ENCODE assay signal across 6 cellular contexts in genomic region chr5:177402271-177403043, GRCh38. TPM values are rescaled to one million over a fixed set of nuclear protein-coding genes. Genes with fewer than 3 reads are reported as not detected.
DNase-seq lines count a peak whose midpoint lies in the region; ATAC-seq and TF ChIP-seq lines count a peak whose summit lies in the region.

No MANE protein-coding gene starts in this region.

- H3K9me3 Mint-ChIP-seq in T-cell, result no peaks in the 10 kb centered on the region

- H3K4me1 ChIP-seq in prostate gland (replicated peaks), result peaks cover 21% of the 10 kb centered on the region

- no peaks in the 10 kb centered on the region for H3K27me3 Mint-ChIP-seq in T-cell

- no peaks in the 10 kb centered on the region for H3K36me3 Mint-ChIP-seq in T-cell

- peak overlapping the region in 1 of 2 donors; percentile 10 for H3K4me3 ChIP-seq in prostate gland

- peak in 3 of 4 experiments; percentile 39 to 68 (median 68) for TF ChIP-seq CTCF in prostate gland (IDR thresholded peaks at IDR 0.05)

- peaks cover 27 to 38% (median 32%) of the 10 kb centered on the region in 3 donors for H3K4me1 Mint-ChIP-seq in T-cell

- peak overlapping the region; percentile 75 to 85 (median 79) for H3K4me3 Mint-ChIP-seq in T-cell

- WGBS in prostate gland, result 14% methylated on average over 37 of the region's 49 CpGs

- peak overlapping the region; percentile 4 to 7 for H3K27ac ChIP-seq in prostate gland

- CTCF ChIA-PET in T-cell (lab: Charles Lee), result interaction anchor here (0.6 to 4.8 kb wide), 26 partner anchors 8 to 99 kb away, joined by 3 to 100 read pairs (median 8); partner anchors contain the start of genes GRK6 (in 1 of the 2), PDLIM7 (in 1 of the 2) and PRR7 (in 1 of the 2)

- DNase-seq in NCI-H1417 (lab: John Stamatoyannopoulos, UW) (peak; percentile 80 to 90 (median 82)), NCI-H1417 treated with DMSO at 0.1 percent for 48 hours (lab: John Stamatoyannopoulos, UW) (no peak), T-cell (peak; percentile 39 to 75 (median 58)), ecto neural progenitor cell (ENCODE audit: low spot score) (peak; percentile 86), prostate gland (ENCODE audit: low spot score) (peak; percentile 77), hippocampal formation (lab: John Stamatoyannopoulos, UW) (no peak)

- no peaks in the 10 kb centered on the region for H3K36me3 ChIP-seq in prostate gland

- peak overlapping the region; percentile 34 to 70 for H3K27ac Mint-ChIP-seq in T-cell

- no peaks in the 10 kb centered on the region for H3K27me3 ChIP-seq in prostate gland (replicated peaks; ENCODE audit: insufficient read depth)

- POLR2A ChIA-PET in T-cell (lab: Charles Lee), result interaction anchor here in 1 of 2 donors (0.5 to 1.5 kb wide), 2 partner anchors 12 to 52 kb away, joined by 3 to 4 read pairs; no protein-coding TSS in a partner anchor

- ATAC-seq in T-cell (replicated peaks in 1 of 4), result peak; percentile 52 to 61 (median 56)

- no peaks in the 10 kb centered on the region for H3K9me3 ChIP-seq in prostate gland

- intact Hi-C loops in prostate gland (cut with DNase I), result no loop called here

- no peak for TF ChIP-seq POLR2A in prostate gland (IDR thresholded peaks at IDR 0.05)

RNA-seq across cellular contexts. Expression of gene PFN3, which starts 2.0 kb away (rescaled TPM):
- not detected for total RNA-seq in T-cell
- total RNA-seq in prostate gland, result not detected

RNA-seq across cellular contexts. Expression of gene F12, which starts 6.9 kb away (rescaled TPM):
- under 1 TPM in 4 of 5 donors, not detected in 1; 0.28 to 0.98 (median 0.42) TPM for total RNA-seq in T-cell
- total RNA-seq in prostate gland, result 1 to 10 TPM in 1 of 2 donors, under 1 TPM in 1; 0.74 to 2.6 TPM

RNA-seq across cellular contexts. Expression of gene SLC34A1, which starts 18.2 kb away (rescaled TPM):
- total RNA-seq in T-cell (under 1 TPM in 3 of 5 donors, not detected in 2; 0.13 to 0.18 (median 0.16) TPM), prostate gland (not detected)

RNA-seq across cellular contexts. Expression of gene GRK6, which starts 24.0 kb away (rescaled TPM):
- 100 to 1,000 TPM; 196 to 226 (median 216) TPM for total RNA-seq in T-cell
- 10 to 100 TPM; 28.6 to 32.4 TPM for total RNA-seq in prostate gland

RNA-seq across cellular contexts. Expression of gene PRR7, which starts 44.2 kb away (rescaled TPM):
- total RNA-seq in T-cell (10 to 100 TPM in 4 of 5 donors, 1 to 10 TPM in 1; 9.5 to 28.2 (median 12.3) TPM), prostate gland (10 to 100 TPM in 1 of 2 donors, 1 to 10 TPM in 1; 8.7 to 11.0 TPM)

Comparison
In these comparisons a context has a peak if more than half of its experiments do, and no peak if none do; other contexts are left out.
1. DNase-seq: peak in NCI-H1417 (3 of 3), T-cell (34 of 34), ecto neural progenitor cell (single experiment) and prostate gland (single experiment); none in NCI-H1417 treated with DMSO at 0.1 percent for 48 hours (single experiment) and hippocampal formation (0 of 2).